In the genomic region with DNA sequence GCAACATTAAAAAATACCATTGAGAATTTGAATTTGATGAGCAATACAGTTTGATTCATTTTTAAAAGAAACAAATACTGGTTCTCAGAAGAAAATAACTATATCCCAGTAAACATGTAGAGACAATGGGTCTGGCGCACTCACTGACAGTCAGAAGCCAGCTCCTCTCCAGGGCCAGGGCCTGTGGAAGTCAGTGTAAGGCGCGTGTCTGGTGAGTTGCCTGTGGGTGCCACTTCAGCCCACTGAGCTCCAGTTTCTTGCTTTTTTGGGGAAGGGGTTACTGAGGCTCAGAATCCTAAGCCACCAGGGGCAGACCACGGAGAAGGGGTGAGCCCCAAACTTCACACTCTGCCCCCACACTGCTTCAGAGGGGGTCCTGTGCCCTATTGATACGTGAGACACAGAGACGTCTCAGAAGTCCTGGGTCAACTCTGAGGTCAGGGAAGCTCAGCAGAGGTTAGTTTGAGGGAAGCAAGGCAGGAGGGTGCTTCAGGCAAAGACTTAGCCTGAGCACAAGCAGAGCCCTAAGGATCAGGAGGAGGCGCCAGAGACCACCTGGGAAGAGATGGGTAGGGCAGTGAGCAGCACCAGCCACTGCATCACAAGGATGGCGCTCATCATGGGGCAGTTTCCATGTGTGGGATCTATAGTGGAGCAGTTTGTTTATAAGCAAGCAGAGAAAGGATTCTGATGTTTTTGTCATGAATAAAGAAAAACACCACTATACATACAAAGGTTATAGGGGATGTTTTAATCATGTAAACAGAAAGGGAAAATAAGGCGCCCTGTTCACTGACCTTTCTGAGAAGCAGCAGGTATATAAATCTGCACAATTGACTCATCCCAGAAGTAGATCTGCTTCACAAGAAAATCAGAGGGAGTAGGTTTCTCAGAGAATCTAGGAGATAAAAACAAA, we compare ENCODE assay signal across 11 cellular contexts.
DNase-seq lines count a peak whose midpoint lies in the region; ATAC-seq and TF ChIP-seq lines count a peak whose summit lies in the region.
"Had no signal": no experiment of that assay in that cellular context is flagged by ENCODE, and none has a peak within 500 bp of the region (broad histone marks: within the 10 kb centered on the region; RNA-seq: fewer than 3 reads in every experiment).

No MANE protein-coding gene starts in this region.

- CTCF ChIA-PET in OCI-LY7 (lab: Charles Lee; ENCODE audit: unreplicated experiment), result interaction anchor here (0.6 kb wide), 1 partner anchor 272 kb away, joined by 3 read pairs; no protein-coding TSS in a partner anchor

- no peaks in the 10 kb centered on the region for H3K4me1 ChIP-seq in OCI-LY7 (ENCODE audit: insufficient read depth, low read length, poor library complexity, severe bottlenecking)

- H3K4me3 ChIP-seq in AG10803 (ENCODE audit: low read length), result no peak overlapping the region
- no peak overlapping the region for H3K4me3 ChIP-seq in OCI-LY7 (ENCODE audit: low read depth, low read length, poor library complexity, severe bottlenecking)

- no peaks in the 10 kb centered on the region for H4K20me1 ChIP-seq in OCI-LY7 (ENCODE audit: insufficient read depth, low read length)

- H3K4me2 ChIP-seq in OCI-LY7 (ENCODE audit: low read length), result no peak overlapping the region

- no peak overlapping the region for H2AFZ ChIP-seq in OCI-LY7 (ENCODE audit: low read length)

- no peak overlapping the region for H3K27ac ChIP-seq in OCI-LY7 (ENCODE audit: low read depth, low read length, poor library complexity, severe bottlenecking)

- H3K36me3 Mint-ChIP-seq in CD14-positive monocyte, result no peaks in the 10 kb centered on the region
- H3K36me3 Mint-ChIP-seq: activated naive CD4-positive, alpha-beta T cell treated with anti-CD3 and anti-CD28 coated beads, Interleukin-2, amount 50 U/mL, for 72 hours had no signal

- H3K9me2 ChIP-seq in OCI-LY7 (ENCODE audit: insufficient read depth, low read length), result no peaks in the 10 kb centered on the region

- no peaks in the 10 kb centered on the region for H3K9me3 Mint-ChIP-seq in CD14-positive monocyte
- H3K9me3 Mint-ChIP-seq: activated naive CD4-positive, alpha-beta T cell treated with anti-CD3 and anti-CD28 coated beads, Interleukin-2, amount 50 U/mL, for 72 hours had no signal

- H3K4me1 Mint-ChIP-seq in CD14-positive monocyte, result no peaks in the 10 kb centered on the region

- intact Hi-C loops in OCI-LY7 (cut with micrococcal nuclease; ENCODE audit: unreplicated experiment) (loop anchor here (1.0 to 2.0 kb wide), 2 partner anchors 86 to 117 kb away; no protein-coding TSS in a partner anchor), CD14-positive monocyte (cut with micrococcal nuclease) (no loop called here)

- BruUV-seq in OCI-LY7 (replicated peaks; lab: Mats Ljungman, UMichigan), result no TSS peak

- no peaks in the 10 kb centered on the region for H3K79me2 ChIP-seq in OCI-LY7 (ENCODE audit: insufficient read depth, low read depth, low read length)

- POLR2A ChIA-PET in OCI-LY7 (lab: Charles Lee), result interaction anchor here (0.6 to 1.2 kb wide), 3 partner anchors 22 to 474 kb away, joined by 3 read pairs; no protein-coding TSS in a partner anchor

- no peaks in the 10 kb centered on the region for H3K9me3 ChIP-seq in OCI-LY7 (ENCODE audit: low read length)

- no peak overlapping the region for H3K27ac Mint-ChIP-seq in CD14-positive monocyte
- H3K27ac Mint-ChIP-seq: activated naive CD4-positive, alpha-beta T cell treated with anti-CD3 and anti-CD28 coated beads, Interleukin-2, amount 50 U/mL, for 72 hours had no signal

- no peaks in the 10 kb centered on the region for H3K36me3 ChIP-seq in OCI-LY7 (ENCODE audit: insufficient read depth, low read length)

- no peak for ATAC-seq in GM21723 (IDR thresholded peaks at IDR 0.05; ENCODE audit: unreplicated experiment)
- no peak for ATAC-seq in GM18868 (IDR thresholded peaks at IDR 0.05; ENCODE audit: unreplicated experiment)

- DNase-seq in AG10803 (ENCODE audit: low read depth) (no peak), OCI-LY7 (ENCODE audit: low spot score) (peak; percentile 24), foreskin melanocyte (peak; percentile 4), CD14-positive monocyte (ENCODE audit: low spot score) (no peak)
- no peak for DNase-seq in activated CD4-positive, CD25-positive, alpha-beta regulatory T cell treated with anti-CD3 and anti-CD28 coated beads, Interleukin-2, amount 50 U/mL, for 72 hours
- DNase-seq: NCI-H226; stimulated activated CD4-positive, alpha-beta T cell treated with anti-CD3 and anti-CD28 coated beads, Interleukin-4, amount 100 ng/mL, for 24 hours had no signal

- peaks cover 0 to 8% (median 3%) of the 10 kb centered on the region in 3 donors for H3K27me3 Mint-ChIP-seq in CD14-positive monocyte (ENCODE audit: low read depth in 3 of 3)

- TF ChIP-seq CTCF in AG10803 (conservative IDR thresholded peaks at IDR 0.05; ENCODE audit: low read length) (peak; percentile 27), GM12873 (IDR thresholded peaks at IDR 0.05; ENCODE audit: insufficient read depth, low read depth, low read length, missing control alignments) (peak; percentile 52), OCI-LY7 (conservative IDR thresholded peaks at IDR 0.05; ENCODE audit: low read length) (peak; percentile 67), CD14-positive monocyte (IDR thresholded peaks at IDR 0.05) (no peak)

- H3K4me3 Mint-ChIP-seq in CD14-positive monocyte, result no peak overlapping the region

Comparison
In these comparisons a context has a peak if more than half of its experiments do, and no peak if none do; other contexts are left out.
1. DNase-seq: peak in OCI-LY7 (single experiment) and foreskin melanocyte (single experiment); none in AG10803 (single experiment), activated CD4-positive, CD25-positive, alpha-beta regulatory T cell treated with anti-CD3 and anti-CD28 coated beads, Interleukin-2, amount 50 U/mL, for 72 hours (single experiment) and CD14-positive monocyte (single experiment).